In the genomic region with DNA sequence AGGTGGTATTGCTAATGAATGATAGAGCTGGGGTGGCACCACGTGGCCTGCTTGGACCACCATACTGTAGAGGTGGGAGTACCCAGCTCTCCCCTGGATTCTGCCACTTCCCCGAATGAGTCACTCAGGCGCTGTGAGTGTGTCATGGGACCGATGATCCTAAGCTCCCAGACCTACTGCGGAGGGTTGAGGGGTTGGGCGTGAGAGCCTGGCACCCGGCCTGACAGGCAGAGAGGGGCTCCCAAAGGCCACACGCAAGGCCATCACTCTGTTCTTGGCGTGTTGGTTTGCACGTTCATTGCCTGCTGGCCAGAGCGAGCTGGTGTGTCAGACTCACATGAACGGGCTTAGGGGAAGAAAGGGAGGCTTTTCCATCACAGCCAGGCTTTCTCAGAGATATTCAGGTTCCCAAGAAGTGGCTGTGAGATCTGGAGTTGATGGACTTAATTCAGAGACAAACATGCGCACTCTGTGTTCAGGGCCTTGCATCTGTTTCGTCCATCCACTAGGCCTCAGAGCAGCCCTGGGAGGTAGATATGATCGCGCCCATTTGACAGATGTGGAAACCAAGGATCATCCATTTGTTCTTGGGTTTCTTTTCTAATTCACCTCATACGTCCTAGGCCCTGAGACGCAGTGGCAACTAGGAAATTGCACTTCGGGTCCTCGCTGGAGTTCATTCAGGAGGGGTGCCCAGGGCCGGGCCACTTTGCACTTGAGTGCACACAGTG, we compare ENCODE assay signal across 16 cellular contexts. TPM values are rescaled to one million over a fixed set of nuclear protein-coding genes. Genes with fewer than 3 reads are reported as not detected.
DNase-seq lines count a peak whose midpoint lies in the region; ATAC-seq and TF ChIP-seq lines count a peak whose summit lies in the region.
"Had no signal": no experiment of that assay in that cellular context is flagged by ENCODE, and none has a peak within 500 bp of the region (broad histone marks: within the 10 kb centered on the region; RNA-seq: fewer than 3 reads in every experiment).

No MANE protein-coding gene starts in this region.

- WGBS in spleen, 5 donors, result 82 to 94% (median 86%) methylated on average over 14 to 21 of the region's 21 CpGs

- peaks cover 3% of the 10 kb centered on the region for H3K9me3 Mint-ChIP-seq in Calu3 (ENCODE audit: low read depth, unreplicated experiment)
- 0 out of 2 replicates have a peak, but pooled peaks cover 4% of the 10 kb centered on the region for H3K9me3 Mint-ChIP-seq in WTC11
- H3K9me3 Mint-ChIP-seq: activated CD4-positive, alpha-beta T cell treated with anti-CD3 and anti-CD28 coated beads, Interleukin-2, amount 10 ng/mL, durations not matched to agents 24 days and 14 days; T-cell had no signal

- DNase-seq in Calu3 (peak; percentile 47), WTC11 (ENCODE audit: low spot score) (no peak), fibroblast of the aortic adventitia (ENCODE audit: low read depth) (peak; percentile 98), spleen (no peak), SHP77 treated with DMSO at 0.1 percent for 48 hours (lab: John Stamatoyannopoulos, UW) (no peak), GM10248 (ENCODE audit: extremely low spot score) (no peak)
- DNase-seq: activated CD4-positive, alpha-beta T cell treated with anti-CD3 and anti-CD28 coated beads, Interleukin-2, amount 10 ng/mL, durations not matched to agents 24 days and 14 days; activated T-cell treated with anti-CD3 and anti-CD28 coated beads, Interleukin-2, amount 50 U/mL, for 48 hours; NCI-H446 treated with DMSO at 0.1 percent for 48 hours; PC-3; stimulated activated CD4-positive, alpha-beta T cell treated with anti-CD3 and anti-CD28 coated beads, Interleukin-4, amount 100 ng/mL, for 4 hours; stimulated activated naive CD4-positive, alpha-beta T cell; T-cell had no signal

- H3K4me3 ChIP-seq in fibroblast of the aortic adventitia (ENCODE audit: low read depth, low read length) (no peak overlapping the region), spleen (no peak overlapping the region)
- H3K4me3 ChIP-seq: ascending aorta had no signal

- H3K4me1 Mint-ChIP-seq in Calu3 (ENCODE audit: low read depth, unreplicated experiment), result peaks cover 55% of the 10 kb centered on the region
- peaks cover 63% of the 10 kb centered on the region for H3K4me1 Mint-ChIP-seq in WTC11

- H3K4me1 ChIP-seq in spleen, result peaks cover 50 to 100% (median 94%) of the 10 kb centered on the region in 6 donors

- H3K36me3 Mint-ChIP-seq in Calu3 (ENCODE audit: insufficient read depth, unreplicated experiment), result peaks cover 5% of the 10 kb centered on the region
- peaks cover 6% of the 10 kb centered on the region for H3K36me3 Mint-ChIP-seq in WTC11

- POLR2A ChIA-PET in WTC11 (lab: Charles Lee), result interaction anchor here (1.1 kb wide), 1 partner anchor 41 kb away, joined by 3 read pairs; no protein-coding TSS in a partner anchor
- POLR2A ChIA-PET in GM10248 (lab: Yijun Ruan, JAX), result no interaction called here

- BruUV-seq in Calu3 (replicated peaks; lab: Mats Ljungman, UMichigan), result no TSS peak

- ATAC-seq in WTC11 (no peak), GM21360 (IDR thresholded peaks at IDR 0.05; ENCODE audit: unreplicated experiment) (no peak), GM19467 (IDR thresholded peaks at IDR 0.05; ENCODE audit: unreplicated experiment) (no peak)
- ATAC-seq: PC-3, T-cell had no signal

- CTCF ChIA-PET in Calu3 (lab: Charles Lee), result no interaction called here
- CTCF ChIA-PET in WTC11 (lab: Charles Lee), result interaction anchor here (1.2 to 1.3 kb wide), 4 partner anchors 28 to 100 kb away, joined by 3 to 4 read pairs (median 4); no protein-coding TSS in a partner anchor
- CTCF ChIA-PET in GM10248 (lab: Yijun Ruan, JAX), result interaction anchor here (1.0 to 7.2 kb wide), 4 partner anchors 9 to 83 kb away, joined by 3 to 53 read pairs (median 4); no protein-coding TSS in a partner anchor

- no peaks in the 10 kb centered on the region for H3K27me3 ChIP-seq in spleen (replicated peaks in 1 of 7)
- H3K27me3 ChIP-seq: ascending aorta had no signal

- peak overlapping the region in 7 of 8 donors; percentile 41 to 90 (median 59) for H3K27ac ChIP-seq in spleen

- H3K4me3 Mint-ChIP-seq in Calu3 (ENCODE audit: low read depth, unreplicated experiment), result no peak overlapping the region
- no peak overlapping the region for H3K4me3 Mint-ChIP-seq in WTC11
- H3K4me3 Mint-ChIP-seq: activated CD4-positive, alpha-beta T cell treated with anti-CD3 and anti-CD28 coated beads, Interleukin-2, amount 10 ng/mL, durations not matched to agents 24 days and 14 days; T-cell had no signal

- intact Hi-C loops in Calu3 (cut with micrococcal nuclease; ENCODE audit: unreplicated experiment), result no loop called here
- intact Hi-C loops in spleen (cut with DNase I; ENCODE audit: low total_unique reads), result no loop called here

- peaks cover 0 to 13% (median 0%) of the 10 kb centered on the region in 6 donors for H3K36me3 ChIP-seq in spleen
- H3K36me3 ChIP-seq: ascending aorta had no signal

- H3K27ac Mint-ChIP-seq in Calu3 (ENCODE audit: unreplicated experiment), result peak overlapping the region; percentile 53
- peak overlapping the region; percentile 42 for H3K27ac Mint-ChIP-seq in WTC11
- H3K27ac Mint-ChIP-seq: activated CD4-positive, alpha-beta T cell treated with anti-CD3 and anti-CD28 coated beads, Interleukin-2, amount 10 ng/mL, durations not matched to agents 24 days and 14 days; T-cell had no signal

- no peak for TF ChIP-seq CTCF in Calu3 (IDR thresholded peaks at IDR 0.05; ENCODE audit: unreplicated experiment)
- no peak for TF ChIP-seq CTCF in WTC11 (IDR thresholded peaks at IDR 0.05)
- no peak for TF ChIP-seq CTCF in fibroblast of the aortic adventitia (IDR thresholded peaks at IDR 0.05; ENCODE audit: insufficient read depth, low read length)
- TF ChIP-seq CTCF in spleen (IDR thresholded peaks at IDR 0.05 in 8 of 11, conservative IDR thresholded peaks at IDR 0.05 in 3 of 11), result no peak
- no peak for TF ChIP-seq CTCF in GM10248 (IDR thresholded peaks at IDR 0.05; ENCODE audit: control extremely low read depth, extremely low read depth, low read depth, missing control alignments)

- TF ChIP-seq POLR2A in spleen (IDR thresholded peaks at IDR 0.05), result no peak

- H3K9me3 ChIP-seq in spleen, result no peaks in the 10 kb centered on the region
- H3K9me3 ChIP-seq: ascending aorta had no signal

- no peaks in the 10 kb centered on the region for H3K27me3 Mint-ChIP-seq in Calu3 (ENCODE audit: unreplicated experiment)
- no peaks in the 10 kb centered on the region for H3K27me3 Mint-ChIP-seq in WTC11 (ENCODE audit: low read depth)
- H3K27me3 Mint-ChIP-seq: activated CD4-positive, alpha-beta T cell treated with anti-CD3 and anti-CD28 coated beads, Interleukin-2, amount 10 ng/mL, durations not matched to agents 24 days and 14 days; T-cell had no signal

TF ChIP-seq in WTC11, 78 proteins besides CTCF, POLR2A, EP300 and RAD21 (continues in another document):
- TF ChIP-seq, protein P1, sequence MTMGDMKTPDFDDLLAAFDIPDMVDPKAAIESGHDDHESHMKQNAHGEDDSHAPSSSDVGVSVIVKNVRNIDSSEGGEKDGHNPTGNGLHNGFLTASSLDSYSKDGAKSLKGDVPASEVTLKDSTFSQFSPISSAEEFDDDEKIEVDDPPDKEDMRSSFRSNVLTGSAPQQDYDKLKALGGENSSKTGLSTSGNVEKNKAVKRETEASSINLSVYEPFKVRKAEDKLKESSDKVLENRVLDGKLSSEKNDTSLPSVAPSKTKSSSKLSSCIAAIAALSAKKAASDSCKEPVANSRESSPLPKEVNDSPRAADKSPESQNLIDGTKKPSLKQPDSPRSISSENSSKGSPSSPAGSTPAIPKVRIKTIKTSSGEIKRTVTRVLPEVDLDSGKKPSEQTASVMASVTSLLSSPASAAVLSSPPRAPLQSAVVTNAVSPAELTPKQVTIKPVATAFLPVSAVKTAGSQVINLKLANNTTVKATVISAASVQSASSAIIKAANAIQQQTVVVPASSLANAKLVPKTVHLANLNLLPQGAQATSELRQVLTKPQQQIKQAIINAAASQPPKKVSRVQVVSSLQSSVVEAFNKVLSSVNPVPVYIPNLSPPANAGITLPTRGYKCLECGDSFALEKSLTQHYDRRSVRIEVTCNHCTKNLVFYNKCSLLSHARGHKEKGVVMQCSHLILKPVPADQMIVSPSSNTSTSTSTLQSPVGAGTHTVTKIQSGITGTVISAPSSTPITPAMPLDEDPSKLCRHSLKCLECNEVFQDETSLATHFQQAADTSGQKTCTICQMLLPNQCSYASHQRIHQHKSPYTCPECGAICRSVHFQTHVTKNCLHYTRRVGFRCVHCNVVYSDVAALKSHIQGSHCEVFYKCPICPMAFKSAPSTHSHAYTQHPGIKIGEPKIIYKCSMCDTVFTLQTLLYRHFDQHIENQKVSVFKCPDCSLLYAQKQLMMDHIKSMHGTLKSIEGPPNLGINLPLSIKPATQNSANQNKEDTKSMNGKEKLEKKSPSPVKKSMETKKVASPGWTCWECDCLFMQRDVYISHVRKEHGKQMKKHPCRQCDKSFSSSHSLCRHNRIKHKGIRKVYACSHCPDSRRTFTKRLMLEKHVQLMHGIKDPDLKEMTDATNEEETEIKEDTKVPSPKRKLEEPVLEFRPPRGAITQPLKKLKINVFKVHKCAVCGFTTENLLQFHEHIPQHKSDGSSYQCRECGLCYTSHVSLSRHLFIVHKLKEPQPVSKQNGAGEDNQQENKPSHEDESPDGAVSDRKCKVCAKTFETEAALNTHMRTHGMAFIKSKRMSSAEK (CRISPR knock-in tag; IDR thresholded peaks at IDR 0.05; ENCODE audit: borderline replicate concordance), result no peak
- no peak for TF ChIP-seq FOXJ3 (CRISPR knock-in tag; IDR thresholded peaks at IDR 0.05; ENCODE audit: borderline replicate concordance)
- TF ChIP-seq, protein P2, sequence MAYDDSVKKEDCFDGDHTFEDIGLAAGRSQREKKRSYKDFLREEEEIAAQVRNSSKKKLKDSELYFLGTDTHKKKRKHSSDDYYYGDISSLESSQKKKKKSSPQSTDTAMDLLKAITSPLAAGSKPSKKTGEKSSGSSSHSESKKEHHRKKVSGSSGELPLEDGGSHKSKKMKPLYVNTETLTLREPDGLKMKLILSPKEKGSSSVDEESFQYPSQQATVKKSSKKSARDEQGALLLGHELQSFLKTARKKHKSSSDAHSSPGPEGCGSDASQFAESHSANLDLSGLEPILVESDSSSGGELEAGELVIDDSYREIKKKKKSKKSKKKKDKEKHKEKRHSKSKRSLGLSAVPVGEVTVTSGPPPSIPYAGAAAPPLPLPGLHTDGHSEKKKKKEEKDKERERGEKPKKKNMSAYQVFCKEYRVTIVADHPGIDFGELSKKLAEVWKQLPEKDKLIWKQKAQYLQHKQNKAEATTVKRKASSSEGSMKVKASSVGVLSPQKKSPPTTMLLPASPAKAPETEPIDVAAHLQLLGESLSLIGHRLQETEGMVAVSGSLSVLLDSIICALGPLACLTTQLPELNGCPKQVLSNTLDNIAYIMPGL (CRISPR knock-in tag; IDR thresholded peaks at IDR 0.05), result no peak

RNA-seq across cellular contexts. Expression of gene CMIP, which starts 41.4 kb away (rescaled TPM):
- 79.9 and 82.7 TPM in 2 replicates for total RNA-seq in Calu3 (2022)
- total RNA-seq in WTC11 (2021), result 57.0 to 63.7 TPM (median 59.6 TPM) in 3 replicates
- 12.3 and 15.7 TPM in 2 replicates for total RNA-seq in fibroblast of the aortic adventitia (ENCODE audit: low replicate concordance)
- 100 to 1,000 TPM in 1 of 7 donors, 10 to 100 TPM in 6; 49.9 to 107 (median 67.1) TPM for total RNA-seq in spleen
- polyA plus RNA-seq in spleen, result 10 to 100 TPM in 1 of 3 donors, 1 to 10 TPM in 2; 6.0 to 11.8 (median 6.2) TPM

Comparison
In these comparisons a context has a peak if more than half of its experiments do, and no peak if none do; other contexts are left out.
1. DNase-seq: peak in Calu3 (single experiment) and fibroblast of the aortic adventitia (single experiment); none in WTC11 (single experiment), spleen (single experiment), SHP77 treated with DMSO at 0.1 percent for 48 hours (single experiment) and GM10248 (single experiment).